Comparison of ENCODE assay signal across 15 cellular contexts in genomic region chr20:33539129-33539528, GRCh38. TPM values are rescaled to one million over a fixed set of nuclear protein-coding genes. Genes with fewer than 3 reads are reported as not detected.
A peak's percentile ranks its signal among the peaks of the same experiment; 100 is the strongest.
DNase-seq lines count a peak whose midpoint lies in the region; ATAC-seq and TF ChIP-seq lines count a peak whose summit lies in the region.
"Had no signal": no experiment of that assay in that cellular context is flagged by ENCODE, and none has a peak within 500 bp of the region (broad histone marks: within the 10 kb centered on the region; RNA-seq: fewer than 3 reads in every experiment).

No MANE protein-coding gene starts in this region.

- no peak overlapping the region for H3K27ac ChIP-seq in gastroesophageal sphincter
- no peak overlapping the region for H3K27ac ChIP-seq in transverse colon
- no peak overlapping the region for H3K27ac ChIP-seq in suprapubic skin

- intact Hi-C loops in mucosa of descending colon (cut with DNase I, micrococcal nuclease) (no loop called here), transverse colon (cut with DNase I; ENCODE audit: low total_unique reads) (no loop called here)

- peaks cover 16% of the 10 kb centered on the region for H3K4me1 ChIP-seq in mucosa of descending colon (ENCODE audit: low read depth)
- H3K4me1 ChIP-seq in gastroesophageal sphincter, result peaks cover 0 to 19% (median 0%) of the 10 kb centered on the region in 3 donors
- H3K4me1 ChIP-seq in transverse colon, result peaks cover 7 to 30% (median 15%) of the 10 kb centered on the region in 4 donors
- peaks cover 2% of the 10 kb centered on the region for H3K4me1 ChIP-seq in suprapubic skin

- peak; percentile 69 for DNase-seq in DMS53 (lab: John Stamatoyannopoulos, UW)
- peak; percentile 79 for DNase-seq in NCI-H2029 treated with DMSO at 0.1 percent for 48 hours (lab: John Stamatoyannopoulos, UW)
- DNase-seq in epithelial cell of esophagus (ENCODE audit: low read depth), result peak; percentile 8
- DNase-seq in mucosa of descending colon, result no peak
- DNase-seq in activated CD4-positive, CD25-positive, alpha-beta regulatory T cell (lab: John Stamatoyannopoulos, UW), result no peak
- DNase-seq in transverse colon, result no peak
- DNase-seq in suprapubic skin (ENCODE audit: low spot score in 2 of 2), result no peak
- DNase-seq: activated CD4-positive, alpha-beta T cell treated with anti-CD3 and anti-CD28 coated beads for 4 hours; endodermal cell; KBM-7; NCI-H1694 treated with DMSO at 0.1 percent for 48 hours; retina; stimulated activated naive CD8-positive, alpha-beta T cell treated with anti-CD3 and anti-CD28 coated beads, Interleukin-15, amount 100 ng/mL, for 72 hours; SW 1271 had no signal

- TF ChIP-seq EP300 in gastroesophageal sphincter (IDR thresholded peaks at IDR 0.05), result no peak
- TF ChIP-seq EP300 in transverse colon (IDR thresholded peaks at IDR 0.05; ENCODE audit: low read depth), result no peak
- TF ChIP-seq EP300 in suprapubic skin (IDR thresholded peaks at IDR 0.05), result no peak

- ATAC-seq in mucosa of descending colon, result peak; percentile 47
- no peak for ATAC-seq in gastroesophageal sphincter
- ATAC-seq: stimulated activated naive CD8-positive, alpha-beta T cell treated with anti-CD3 and anti-CD28 coated beads, Interleukin-15, amount 100 ng/mL, for 72 hours had no signal

- H3K27me3 ChIP-seq in gastroesophageal sphincter (no peaks in the 10 kb centered on the region), transverse colon (no peaks in the 10 kb centered on the region), suprapubic skin (no peaks in the 10 kb centered on the region)

- WGBS in gastroesophageal sphincter (ENCODE audit: low coverage in 1 of 2), 2 donors, result 58 to 60% methylated on average over 1 of the region's 1 CpG
- 26 to 39% methylated on average over 1 of the region's 1 CpG for WGBS in transverse colon (ENCODE audit: low coverage in 1 of 2), 2 donors
- 74% methylated on average over 1 of the region's 1 CpG for WGBS in suprapubic skin

- no peak overlapping the region for H3K4me3 ChIP-seq in epithelial cell of esophagus (ENCODE audit: low read length)
- H3K4me3 ChIP-seq in mucosa of descending colon, result no peak overlapping the region
- H3K4me3 ChIP-seq in gastroesophageal sphincter, result no peak overlapping the region
- H3K4me3 ChIP-seq in transverse colon, result no peak overlapping the region
- no peak overlapping the region for H3K4me3 ChIP-seq in suprapubic skin

- TF ChIP-seq CTCF in epithelial cell of esophagus (IDR thresholded peaks at IDR 0.05; ENCODE audit: insufficient read depth, low read depth, low read length, missing control alignments) (no peak), mucosa of descending colon (IDR thresholded peaks at IDR 0.05) (no peak), gastroesophageal sphincter (IDR thresholded peaks at IDR 0.05) (no peak), transverse colon (IDR thresholded peaks at IDR 0.05) (no peak), suprapubic skin (IDR thresholded peaks at IDR 0.05) (no peak)

- no peaks in the 10 kb centered on the region for H3K9me3 ChIP-seq in mucosa of descending colon
- no peaks in the 10 kb centered on the region for H3K9me3 ChIP-seq in gastroesophageal sphincter
- no peaks in the 10 kb centered on the region for H3K9me3 ChIP-seq in transverse colon
- no peaks in the 10 kb centered on the region for H3K9me3 ChIP-seq in suprapubic skin

- TF ChIP-seq POLR2A in gastroesophageal sphincter (IDR thresholded peaks at IDR 0.05) (no peak), transverse colon (IDR thresholded peaks at IDR 0.05) (no peak), suprapubic skin (IDR thresholded peaks at IDR 0.05) (no peak)

- in situ Hi-C loops in transverse colon (cut with MboI; ENCODE audit: low pct_ligation_motif_present in 1 of 4, low pct_unique_long_range_greater_than_20kb in 1 of 4, low sequenced_read_pairs in 3 of 4), result no loop called here

- H3K36me3 ChIP-seq in mucosa of descending colon (ENCODE audit: low read depth) (no peaks in the 10 kb centered on the region), gastroesophageal sphincter (no peaks in the 10 kb centered on the region), transverse colon (no peaks in the 10 kb centered on the region), suprapubic skin (no peaks in the 10 kb centered on the region)

RNA-seq across cellular contexts. Expression of gene CBFA2T2, which starts 49.2 kb away (rescaled TPM):
- 10 to 100 TPM; 28.5 to 37.4 (median 30.3) TPM for total RNA-seq in mucosa of descending colon
- total RNA-seq in gastroesophageal sphincter, result 10 to 100 TPM; 11.1 to 17.4 (median 14.2) TPM
- 10 to 100 TPM; 35.8 to 62.3 (median 46.6) TPM for total RNA-seq in transverse colon
- total RNA-seq in suprapubic skin, result 10 to 100 TPM; 20.9 to 36.7 (median 26.1) TPM

Comparison
In these comparisons a context has a peak if more than half of its experiments do, and no peak if none do; other contexts are left out.
1. DNase-seq: peak in DMS53 (single experiment), NCI-H2029 treated with DMSO at 0.1 percent for 48 hours (single experiment) and epithelial cell of esophagus (single experiment); none in mucosa of descending colon (0 of 3), activated CD4-positive, CD25-positive, alpha-beta regulatory T cell (0 of 4), transverse colon (single experiment) and suprapubic skin (0 of 2).